20 cellular contexts compared by ENCODE assay signal in genomic region chr11:3911908-3912505, GRCh38. TPM values are rescaled to one million over a fixed set of nuclear protein-coding genes. Genes with fewer than 3 reads are reported as not detected.
A peak's percentile ranks its signal among the peaks of the same experiment; 100 is the strongest.
DNase-seq lines count a peak whose midpoint lies in the region; ATAC-seq and TF ChIP-seq lines count a peak whose summit lies in the region.
"Had no signal": no experiment of that assay in that cellular context is flagged by ENCODE, and none has a peak within 500 bp of the region (broad histone marks: within the 10 kb centered on the region; RNA-seq: fewer than 3 reads in every experiment).

No MANE protein-coding gene starts in this region.

- H3K27ac ChIP-seq in CD4-positive, alpha-beta T cell (ENCODE audit: low read depth, low read length) = no peak overlapping the region
- H3K27ac ChIP-seq in spleen (peak overlapping the region in 2 of 8 donors; percentile 1 to 16), foreskin keratinocyte (no peak overlapping the region)
- H3K27ac ChIP-seq: 22Rv1, GM23248, PC-9 had no signal

- no peaks in the 10 kb centered on the region for H3K9me3 ChIP-seq in CD4-positive, alpha-beta T cell (ENCODE audit: control insufficient read depth, low read length)
- no peaks in the 10 kb centered on the region for H3K9me3 ChIP-seq in spleen

- intact Hi-C loops in CD4-positive, alpha-beta T cell (cut with DNase I, micrococcal nuclease) = loop anchor here in 1 of 2 experiments (5.0 kb wide), 1 partner anchor 35 kb away; no protein-coding TSS in a partner anchor
- intact Hi-C loops in spleen (cut with DNase I; ENCODE audit: low total_unique reads) = no loop called here

- no peaks in the 10 kb centered on the region for H3K27me3 Mint-ChIP-seq in T-helper 2 cell treated with Interferon-gamma antibody and Interleukin-4, amounts not matched to agents 5 μg/mL and 100 μg/mL, for 36 hours (ENCODE audit: low read depth)
- no peaks in the 10 kb centered on the region for H3K27me3 Mint-ChIP-seq in CD4-positive, alpha-beta T cell
- no peaks in the 10 kb centered on the region for H3K27me3 Mint-ChIP-seq in activated naive CD8-positive, alpha-beta T cell treated with anti-CD3 and anti-CD28 coated beads, Interleukin-2, amount 50 U/mL, for 24 hours
- H3K27me3 Mint-ChIP-seq in naive thymus-derived CD8-positive, alpha-beta T cell = no peaks in the 10 kb centered on the region

- no peaks in the 10 kb centered on the region for H3K27me3 ChIP-seq in CD4-positive, alpha-beta T cell (ENCODE audit: control insufficient read depth, insufficient read depth, low read length)
- no peaks in the 10 kb centered on the region for H3K27me3 ChIP-seq in spleen (replicated peaks in 1 of 7)
- H3K27me3 ChIP-seq in foreskin keratinocyte = no peaks in the 10 kb centered on the region

- no peak for TF ChIP-seq POLR2A in spleen (IDR thresholded peaks at IDR 0.05)

- H3K9me3 Mint-ChIP-seq in T-helper 2 cell treated with Interferon-gamma antibody and Interleukin-4, amounts not matched to agents 5 μg/mL and 100 μg/mL, for 36 hours = no peaks in the 10 kb centered on the region
- H3K9me3 Mint-ChIP-seq in CD4-positive, alpha-beta T cell = no peaks in the 10 kb centered on the region
- no peaks in the 10 kb centered on the region for H3K9me3 Mint-ChIP-seq in activated naive CD8-positive, alpha-beta T cell treated with anti-CD3 and anti-CD28 coated beads, Interleukin-2, amount 50 U/mL, for 24 hours
- no peaks in the 10 kb centered on the region for H3K9me3 Mint-ChIP-seq in naive thymus-derived CD8-positive, alpha-beta T cell

- no peak overlapping the region for H3K4me3 ChIP-seq in spleen
- H3K4me3 ChIP-seq: GM12878, GM23248, PC-9 had no signal

- no peak for TF ChIP-seq CTCF in CD4-positive, alpha-beta T cell (IDR thresholded peaks at IDR 0.05)
- TF ChIP-seq CTCF in spleen (IDR thresholded peaks at IDR 0.05 in 8 of 11, conservative IDR thresholded peaks at IDR 0.05 in 3 of 11) (no peak), GM13976 (IDR thresholded peaks at IDR 0.05; ENCODE audit: borderline replicate concordance, control extremely low read depth, extremely low read depth, insufficient read depth, missing control alignments) (no peak), foreskin keratinocyte (conservative IDR thresholded peaks at IDR 0.05) (no peak)

- no peak overlapping the region for H3K4me3 Mint-ChIP-seq in T-helper 2 cell treated with Interferon-gamma antibody and Interleukin-4, amounts not matched to agents 5 μg/mL and 100 μg/mL, for 36 hours
- H3K4me3 Mint-ChIP-seq in CD4-positive, alpha-beta T cell = no peak overlapping the region
- H3K4me3 Mint-ChIP-seq in activated naive CD8-positive, alpha-beta T cell treated with anti-CD3 and anti-CD28 coated beads, Interleukin-2, amount 50 U/mL, for 24 hours = no peak overlapping the region
- H3K4me3 Mint-ChIP-seq in naive thymus-derived CD8-positive, alpha-beta T cell = peak overlapping the region in 2 of 10 donors; percentile 0 to 7

- POLR2A ChIA-PET in CD4-positive, alpha-beta T cell (lab: Charles Lee) = interaction anchor here (1.1 kb wide), 2 partner anchors 35 to 57 kb away, joined by 4 to 5 read pairs; partner anchors contain the start of gene STIM1
- POLR2A ChIA-PET in naive thymus-derived CD8-positive, alpha-beta T cell (lab: Charles Lee) = interaction anchor here (1.2 kb wide), 1 partner anchor 56 kb away, joined by 3 read pairs; no protein-coding TSS in a partner anchor

- peak overlapping the region; percentile 1 for H3K27ac Mint-ChIP-seq in T-helper 2 cell treated with Interferon-gamma antibody and Interleukin-4, amounts not matched to agents 5 μg/mL and 100 μg/mL, for 36 hours
- H3K27ac Mint-ChIP-seq in CD4-positive, alpha-beta T cell = peak overlapping the region; percentile 47
- peak overlapping the region; percentile 0 for H3K27ac Mint-ChIP-seq in activated naive CD8-positive, alpha-beta T cell treated with anti-CD3 and anti-CD28 coated beads, Interleukin-2, amount 50 U/mL, for 24 hours
- H3K27ac Mint-ChIP-seq in naive thymus-derived CD8-positive, alpha-beta T cell = peak overlapping the region; percentile 69 to 93 (median 84)

- WGBS in spleen, 5 donors = 94 to 99% (median 96%) methylated on average over 3 of the region's 3 CpGs

- ATAC-seq in CD4-positive, alpha-beta T cell (ENCODE audit: poor library complexity) = no peak
- no peak for ATAC-seq in activated naive CD8-positive, alpha-beta T cell treated with anti-CD3 and anti-CD28 coated beads, Interleukin-2, amount 50 U/mL, for 24 hours
- peak in 1 of 2 donors; percentile 8 for ATAC-seq in naive thymus-derived CD8-positive, alpha-beta T cell
- ATAC-seq in foreskin keratinocyte = no peak
- ATAC-seq: GM12878 had no signal

- DNase-seq in T-helper 2 cell treated with Interferon-gamma antibody and Interleukin-4, amounts not matched to agents 5 μg/mL and 100 μg/mL, for 36 hours (ENCODE audit: low spot score) = no peak
- no peak for DNase-seq in T-helper 2 cell
- DNase-seq in CD4-positive, alpha-beta T cell = no peak
- no peak for DNase-seq in activated naive CD8-positive, alpha-beta T cell treated with anti-CD3 and anti-CD28 coated beads, Interleukin-2, amount 50 U/mL, for 24 hours
- no peak for DNase-seq in naive thymus-derived CD8-positive, alpha-beta T cell
- no peak for DNase-seq in spleen
- no peak for DNase-seq in GM13976 (ENCODE audit: low spot score)
- DNase-seq in foreskin keratinocyte = no peak
- DNase-seq: DMS 273 treated with DMSO at 0.1 percent for 48 hours, GDM1, GM23248, KG1, NCI-H1048, NCI-H146, NCI-H2081, NCI-H510A, NCI-H82, PC-9 had no signal

- in situ Hi-C loops in GM13976 (cut with MboI; ENCODE audit: low sequenced_read_pairs, unreplicated experiment) = no loop called here

- H3K4me1 Mint-ChIP-seq in T-helper 2 cell treated with Interferon-gamma antibody and Interleukin-4, amounts not matched to agents 5 μg/mL and 100 μg/mL, for 36 hours (ENCODE audit: low read depth) = peaks cover 39% of the 10 kb centered on the region
- H3K4me1 Mint-ChIP-seq in CD4-positive, alpha-beta T cell (ENCODE audit: low read depth) = peaks cover 78% of the 10 kb centered on the region
- peaks cover 58% of the 10 kb centered on the region for H3K4me1 Mint-ChIP-seq in activated naive CD8-positive, alpha-beta T cell treated with anti-CD3 and anti-CD28 coated beads, Interleukin-2, amount 50 U/mL, for 24 hours
- H3K4me1 Mint-ChIP-seq in naive thymus-derived CD8-positive, alpha-beta T cell = peaks cover 34 to 89% (median 75%) of the 10 kb centered on the region in 4 donors

- H3K36me3 Mint-ChIP-seq in T-helper 2 cell treated with Interferon-gamma antibody and Interleukin-4, amounts not matched to agents 5 μg/mL and 100 μg/mL, for 36 hours (ENCODE audit: low read depth) = peaks cover 2% of the 10 kb centered on the region
- no peaks in the 10 kb centered on the region for H3K36me3 Mint-ChIP-seq in CD4-positive, alpha-beta T cell (ENCODE audit: low read depth)
- H3K36me3 Mint-ChIP-seq in activated naive CD8-positive, alpha-beta T cell treated with anti-CD3 and anti-CD28 coated beads, Interleukin-2, amount 50 U/mL, for 24 hours (ENCODE audit: low read depth) = no peaks in the 10 kb centered on the region
- peaks cover 0 to 8% (median 0%) of the 10 kb centered on the region in 3 donors for H3K36me3 Mint-ChIP-seq in naive thymus-derived CD8-positive, alpha-beta T cell

- no peaks in the 10 kb centered on the region for H3K36me3 ChIP-seq in spleen

- H3K4me1 ChIP-seq in spleen (peaks cover 11 to 93% (median 49%) of the 10 kb centered on the region in 6 donors), foreskin keratinocyte (peaks cover 12% of the 10 kb centered on the region)

- CTCF ChIA-PET in CD4-positive, alpha-beta T cell (lab: Charles Lee) = no interaction called here

RNA-seq across cellular contexts. Expression of gene STIM1, which starts 56.5 kb away (rescaled TPM):
- 10 to 100 TPM; 89.0 to 94.9 TPM for total RNA-seq in CD4-positive, alpha-beta T cell
- 100 to 1,000 TPM in 1 of 2 experiments, 10 to 100 TPM in 1; 98.7 to 101 TPM for total RNA-seq in naive thymus-derived CD8-positive, alpha-beta T cell
- 10 to 100 TPM; 33.4 to 39.0 (median 38.9) TPM for polyA plus RNA-seq in naive thymus-derived CD8-positive, alpha-beta T cell
- total RNA-seq in spleen (10 to 100 TPM; 55.4 to 85.2 (median 65.0) TPM), foreskin keratinocyte (22.8 and 24.7 TPM in 2 replicates)
- polyA plus RNA-seq in spleen (10 to 100 TPM; 13.0 to 22.5 (median 16.3) TPM), foreskin keratinocyte (13.0 and 13.6 TPM in 2 replicates)

Comparison
In these comparisons a context has a peak if more than half of its experiments do, and no peak if none do; other contexts are left out.
1. H3K27ac Mint-ChIP-seq: peak in every context shown above with its lines; median percentile 84 in naive thymus-derived CD8-positive, alpha-beta T cell; 47 in CD4-positive, alpha-beta T cell; 1 in T-helper 2 cell treated with Interferon-gamma antibody and Interleukin-4, amounts not matched to agents 5 μg/mL and 100 μg/mL, for 36 hours; 0 in activated naive CD8-positive, alpha-beta T cell treated with anti-CD3 and anti-CD28 coated beads, Interleukin-2, amount 50 U/mL, for 24 hours.